ENCODE assay signal across 18 cellular contexts in the genomic region with DNA sequence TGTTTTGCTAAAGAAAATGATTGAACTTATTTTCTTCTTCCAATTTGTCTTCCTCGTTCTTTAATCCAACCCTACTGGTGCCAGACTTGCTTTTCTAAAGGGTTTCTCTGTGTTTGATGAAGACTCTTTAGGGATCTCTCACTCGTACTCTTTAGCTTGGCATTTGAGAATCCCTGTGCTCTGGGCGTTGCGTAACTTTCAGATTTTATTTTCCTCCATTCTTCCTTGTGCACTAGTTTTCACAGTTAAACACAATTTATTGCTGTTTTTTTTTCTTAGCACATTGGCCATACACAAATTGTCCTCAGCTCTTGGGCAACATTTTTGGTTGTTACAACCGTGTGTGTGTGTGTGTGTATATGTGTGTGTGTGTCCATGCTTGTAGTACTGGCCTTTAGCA.
DNase-seq lines count a peak whose midpoint lies in the region; ATAC-seq, FAIRE-seq and TF ChIP-seq lines count a peak whose summit lies in the region.
"Had no signal": no experiment of that assay in that cellular context is flagged by ENCODE, and none has a peak within 500 bp of the region (broad histone marks: within the 10 kb centered on the region; RNA-seq: fewer than 3 reads in every experiment).

No MANE protein-coding gene starts in this region.

- H2AFZ ChIP-seq in IMR-90 (replicated peaks; ENCODE audit: low read length, poor library complexity): no peak overlapping the region
- H2AFZ ChIP-seq: GM23338 had no signal

- H3K14ac ChIP-seq in IMR-90 (replicated peaks; ENCODE audit: low read depth, low read length): no peak overlapping the region

- H4K91ac ChIP-seq in IMR-90 (ENCODE audit: insufficient read depth, low read depth, low read length): no peak overlapping the region

- TF ChIP-seq EP300 in A549 (IDR thresholded peaks at IDR 0.05): no peak

- no peaks in the 10 kb centered on the region for H3K9me1 ChIP-seq in IMR-90 (ENCODE audit: insufficient read depth, low read length)

- H3K4me2 ChIP-seq in A549 (no peak overlapping the region), IMR-90 (ENCODE audit: low read depth, low read length) (no peak overlapping the region)
- H3K4me2 ChIP-seq: GM23338 had no signal

- H3K56ac ChIP-seq in IMR-90 (ENCODE audit: extremely low read depth, insufficient read depth, low read length): no peak overlapping the region

- H3K9me3 ChIP-seq in A549 (no peaks in the 10 kb centered on the region), IMR-90 (ENCODE audit: control insufficient read depth, insufficient read depth, low read length) (no peaks in the 10 kb centered on the region)
- H3K9me3 ChIP-seq: Caco-2 had no signal

- H3K23ac ChIP-seq in IMR-90 (ENCODE audit: low read depth, low read length): no peak overlapping the region

- no peak overlapping the region for H3K9ac ChIP-seq in IMR-90 (ENCODE audit: low read depth, low read length)

- TF ChIP-seq CTCF in A549 (IDR thresholded peaks at IDR 0.05) (no peak), IMR-90 (conservative IDR thresholded peaks at IDR 0.05; ENCODE audit: low read depth, low read length) (no peak), dorsolateral prefrontal cortex (IDR thresholded peaks at IDR 0.05 in 54 of 56, conservative IDR thresholded peaks at IDR 0.05 in 2 of 56; ENCODE audit: low read depth in 1 of 56, partially characterized antibody in 56 of 56) (no peak)

- no peak overlapping the region for H4K5ac ChIP-seq in IMR-90 (ENCODE audit: low read depth, low read length)

- H3K27me3 ChIP-seq in IMR-90 (ENCODE audit: control insufficient read depth, insufficient read depth, low read length) (no peaks in the 10 kb centered on the region; the same call in 1 of the 2 replicates), dorsolateral prefrontal cortex (no peaks in the 10 kb centered on the region)

- H3K4me3 ChIP-seq in A549 (no peak overlapping the region), IMR-90 (ENCODE audit: insufficient read depth, low read depth, low read length) (no peak overlapping the region), dorsolateral prefrontal cortex (no peak overlapping the region)
- H3K4me3 ChIP-seq: GM23338 had no signal

- no peaks in the 10 kb centered on the region for H3K36me3 ChIP-seq in IMR-90 (ENCODE audit: control insufficient read depth, insufficient read depth, low read length)

- BruUV-seq in IMR-90 (replicated peaks; lab: Mats Ljungman, UMichigan): no TSS peak

- no peak overlapping the region for H2BK5ac ChIP-seq in IMR-90 (ENCODE audit: low read depth, low read length, poor library complexity, severe bottlenecking)

- WGBS in A549 (ENCODE audit: missing lambda C conversion rate): 31% methylated on average over 5 of the region's 5 CpGs
- WGBS in IMR-90 (ENCODE audit: extremely low coverage in 2 of 2, insufficient read length in 1 of 2), 2 experiments: no CpG with 5 or more reads among the region's 5 CpGs

- dilution Hi-C loops in IMR-90 (cut with HindIII; ENCODE audit: low sequenced_read_pairs, unreplicated experiment): loop anchor here (25.0 kb wide), 1 partner anchor 296 kb away; no protein-coding TSS in a partner anchor

- H2BK20ac ChIP-seq in IMR-90 (ENCODE audit: low read depth, low read length): no peak overlapping the region

- H2BK120ac ChIP-seq in IMR-90 (ENCODE audit: low read depth, low read length): no peak overlapping the region

- intact Hi-C loops in IMR-90 (cut with micrococcal nuclease) (loop anchor here (5.0 kb wide), 1 partner anchor 546 kb away; a partner anchor contains a TSS), dorsolateral prefrontal cortex (cut with DNase I) (loop anchor here in 1 of 2 donors (2.0 to 5.0 kb wide), 3 partner anchors 46 to 119 kb away; a partner anchor contains a TSS), sciatic nerve (cut with DNase I) (loop anchor here (10.0 kb wide), 1 partner anchor 113 kb away; a partner anchor contains a TSS)

- no peak overlapping the region for H2BK15ac ChIP-seq in IMR-90 (ENCODE audit: low read depth, low read length)

- H4K20me1 ChIP-seq in IMR-90 (ENCODE audit: insufficient read depth, low read length): no peaks in the 10 kb centered on the region

- TF ChIP-seq POLR2A in A549 (IDR thresholded peaks at IDR 0.05; ENCODE audit: low read length) (no peak), IMR-90 (IDR thresholded peaks at IDR 0.05; ENCODE audit: low read depth, low read length) (no peak)

- H3K18ac ChIP-seq in IMR-90 (ENCODE audit: low read depth, low read length): no peak overlapping the region

- H3K79me1 ChIP-seq in IMR-90 (ENCODE audit: low read depth in 1 of 2, low read length in 2 of 2): no peaks in the 10 kb centered on the region

- no peak overlapping the region for H3K4ac ChIP-seq in IMR-90 (ENCODE audit: low read depth, low read length)

- DNase-seq in A549 (ENCODE audit: low read depth in 1 of 2, low spot score in 1 of 2): no peak
- DNase-seq in IMR-90: no peak
- DNase-seq in dorsolateral prefrontal cortex: no peak
- no peak for DNase-seq in sciatic nerve (ENCODE audit: low spot score)
- no peak for DNase-seq in DMS153 treated with DMSO at 0.1 percent for 48 hours (lab: John Stamatoyannopoulos, UW; ENCODE audit: unreplicated experiment)
- no peak for DNase-seq in SW 1271 (lab: John Stamatoyannopoulos, UW)
- DNase-seq: AML-193; Caco-2; CD4-positive, alpha-beta T cell; DMS153; DMS79 treated with DMSO at 0.1 percent for 48 hours; GF-D8; H7; KG1 had no signal

- H4K8ac ChIP-seq in IMR-90 (ENCODE audit: low read depth in 2 of 2, low read length in 2 of 2): no peak overlapping the region

- no peak overlapping the region for H3K27ac ChIP-seq in A549
- no peak overlapping the region for H3K27ac ChIP-seq in IMR-90 (ENCODE audit: insufficient read depth, low read length)
- peak overlapping the region in 42 of 59 donors; percentile 3 to 99 (median 62) for H3K27ac ChIP-seq in dorsolateral prefrontal cortex
- H3K27ac ChIP-seq: C4-2B had no signal

- in situ Hi-C loops in IMR-90 (cut with MboI; ENCODE audit: low sequenced_read_pairs): loop anchor here (5.0 kb wide), 2 partner anchors 121 to 311 kb away; no protein-coding TSS in a partner anchor

- TF ChIP-seq RAD21 in A549 (conservative IDR thresholded peaks at IDR 0.05 in 1 of 2, IDR thresholded peaks at IDR 0.05 in 1 of 2) (no peak), IMR-90 (IDR thresholded peaks at IDR 0.05; ENCODE audit: low read length) (no peak)

- POLR2A ChIA-PET in A549 (lab: Yijun Ruan, JAX) (no interaction called here), IMR-90 (lab: Charles Lee; ENCODE audit: unreplicated experiment) (no interaction called here)

- CTCF ChIA-PET in A549 (lab: Yijun Ruan, JAX) (interaction anchor here (1.0 to 16.0 kb wide), 11 partner anchors 10 to 707 kb away, joined by 3 to 249 read pairs (median 7); a partner anchor contains a TSS), IMR-90 (lab: Yijun Ruan, JAX) (interaction anchor here (0.7 kb wide), 1 partner anchor 48 kb away, joined by 3 read pairs; no protein-coding TSS in a partner anchor)

- no peak overlapping the region for H2AK9ac ChIP-seq in IMR-90 (replicated peaks; ENCODE audit: low read depth, low read length, poor library complexity)

- H2AK5ac ChIP-seq in IMR-90 (ENCODE audit: low read depth, low read length): no peak overlapping the region

- FAIRE-seq in A549 (lab: Jason Lieb, UNC): peak; percentile 28

- H3K4me1 ChIP-seq in A549 (no peaks in the 10 kb centered on the region), IMR-90 (ENCODE audit: control insufficient read depth, insufficient read depth, low read length) (no peaks in the 10 kb centered on the region)
- H3K4me1 ChIP-seq: Caco-2 had no signal

- ATAC-seq in A549: no peak
- no peak for ATAC-seq in IMR-90 (ENCODE audit: low read depth)
- peak; percentile 42 for ATAC-seq in sciatic nerve
- no peak for ATAC-seq in HG03095 (IDR thresholded peaks at IDR 0.05; ENCODE audit: unreplicated experiment)
- ATAC-seq in HG02798 (IDR thresholded peaks at IDR 0.05; ENCODE audit: poor library complexity, unreplicated experiment): no peak
- ATAC-seq: GM23338 had no signal

TF ChIP-seq in A549, 52 proteins besides CTCF, POLR2A, EP300 and RAD21:
- TF ChIP-seq CEBPB (IDR thresholded peaks at IDR 0.05): peak; percentile 52 to 71; a peak in 3 of 4 replicates
- no peak for TF ChIP-seq MAFK (IDR thresholded peaks at IDR 0.05; ENCODE audit: partially characterized antibody)

TF ChIP-seq in IMR-90, 13 proteins besides CTCF, POLR2A, EP300 and RAD21:
- TF ChIP-seq CEBPB (IDR thresholded peaks at IDR 0.05; ENCODE audit: low read depth, low read length) (peak; percentile 69), MAZ (IDR thresholded peaks at IDR 0.05; ENCODE audit: borderline replicate concordance, low read depth, low read length) (no peak), RCOR1 (IDR thresholded peaks at IDR 0.05; ENCODE audit: insufficient replicate concordance, low read length) (no peak)
- TF ChIP-seq, protein P1, sequence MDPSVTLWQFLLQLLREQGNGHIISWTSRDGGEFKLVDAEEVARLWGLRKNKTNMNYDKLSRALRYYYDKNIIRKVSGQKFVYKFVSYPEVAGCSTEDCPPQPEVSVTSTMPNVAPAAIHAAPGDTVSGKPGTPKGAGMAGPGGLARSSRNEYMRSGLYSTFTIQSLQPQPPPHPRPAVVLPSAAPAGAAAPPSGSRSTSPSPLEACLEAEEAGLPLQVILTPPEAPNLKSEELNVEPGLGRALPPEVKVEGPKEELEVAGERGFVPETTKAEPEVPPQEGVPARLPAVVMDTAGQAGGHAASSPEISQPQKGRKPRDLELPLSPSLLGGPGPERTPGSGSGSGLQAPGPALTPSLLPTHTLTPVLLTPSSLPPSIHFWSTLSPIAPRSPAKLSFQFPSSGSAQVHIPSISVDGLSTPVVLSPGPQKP (IDR thresholded peaks at IDR 0.05; ENCODE audit: borderline replicate concordance, low read depth, low read length): no peak

Comparison
In these comparisons a context has a peak if more than half of its experiments do, and no peak if none do; other contexts are left out.
1. H3K27ac ChIP-seq: peak in dorsolateral prefrontal cortex (42 of 59); none in A549 (0 of 2) and IMR-90 (single experiment).